ENCODE assay signal across 8 cellular contexts in genomic region chr9:6681147-6681956, GRCh38. TPM values are rescaled to one million over a fixed set of nuclear protein-coding genes. Genes with fewer than 3 reads are reported as not detected.
DNase-seq lines count a peak whose midpoint lies in the region; ATAC-seq and TF ChIP-seq lines count a peak whose summit lies in the region.

No MANE protein-coding gene starts in this region.

- WGBS in adipose tissue, 3 donors = 0% methylated on average over 71 to 72 of the region's 72 CpGs
- 0% methylated on average over 55 to 72 of the region's 72 CpGs for WGBS in heart left ventricle, 4 donors
- 0 to 1% methylated on average over 47 to 72 of the region's 72 CpGs for WGBS in upper lobe of left lung, 2 donors

- H3K36me3 ChIP-seq in heart left ventricle (no peaks in the 10 kb centered on the region), upper lobe of left lung (no peaks in the 10 kb centered on the region)

- DNase-seq in GM12864 (ENCODE audit: low read depth) = peak; percentile 96
- DNase-seq in NCI-H1417 (lab: John Stamatoyannopoulos, UW) = peak; percentile 94 to 96 (median 94)
- DNase-seq in SW 1271 (lab: John Stamatoyannopoulos, UW) = peak; percentile 32 to 80
- DNase-seq in heart left ventricle = peak; percentile 96 to 99 (median 98)
- DNase-seq in posterior cingulate gyrus = peak; percentile 92 to 99 (median 96)
- peak; percentile 98 for DNase-seq in upper lobe of left lung

- peak overlapping the region; percentile 70 for H3K27ac ChIP-seq in adipose tissue (ENCODE audit: low read depth, low read length)
- peak overlapping the region; percentile 77 to 100 (median 95) for H3K27ac ChIP-seq in heart left ventricle
- peak overlapping the region; percentile 94 to 95 (median 94) for H3K27ac ChIP-seq in upper lobe of left lung

- peaks cover 0 to 29% (median 10%) of the 10 kb centered on the region in 12 donors for H3K4me1 ChIP-seq in heart left ventricle
- H3K4me1 ChIP-seq in upper lobe of left lung = peaks cover 7 to 18% (median 12%) of the 10 kb centered on the region in 4 donors

- H3K27me3 ChIP-seq in heart left ventricle (no peaks in the 10 kb centered on the region), upper lobe of left lung (no peaks in the 10 kb centered on the region)

- TF ChIP-seq POLR2A in heart left ventricle (IDR thresholded peaks at IDR 0.05) (peak in 1 of 2 donors; percentile 69), upper lobe of left lung (IDR thresholded peaks at IDR 0.05) (peak in 3 of 4 donors; percentile 57 to 89 (median 69))

- H3K9me3 ChIP-seq in heart left ventricle (no peaks in the 10 kb centered on the region), upper lobe of left lung (no peaks in the 10 kb centered on the region)

- TF ChIP-seq CTCF in GM12864 (IDR thresholded peaks at IDR 0.05; ENCODE audit: low read depth, low read length, missing control alignments) = peak; percentile 11
- peak in 1 of 12 donors; percentile 6 for TF ChIP-seq CTCF in heart left ventricle (IDR thresholded peaks at IDR 0.05)
- no peak for TF ChIP-seq CTCF in upper lobe of left lung (IDR thresholded peaks at IDR 0.05)

- H3K4me3 ChIP-seq in GM12864 (ENCODE audit: low read depth, low read length) = peak overlapping the region; percentile 94
- peak overlapping the region; percentile 41 to 81 (median 66) for H3K4me3 ChIP-seq in heart left ventricle
- peak overlapping the region; percentile 45 to 72 (median 63) for H3K4me3 ChIP-seq in upper lobe of left lung

- intact Hi-C loops in heart left ventricle (cut with DNase I) = loop anchor here in 5 of 10 donors (1.0 to 10.0 kb wide), 7 partner anchors 23 to 1054 kb away; partner anchors contain the start of genes KDM4C (in 4 of the 5), UHRF2 (in 3 of the 5) and RIC1 (in 2 of the 5)
- intact Hi-C loops in posterior cingulate gyrus (cut with DNase I) = loop anchor here (2.0 to 5.0 kb wide), 2 partner anchors 23 to 76 kb away; partner anchors contain the start of gene KDM4C

- ATAC-seq in HG02759 (IDR thresholded peaks at IDR 0.05; ENCODE audit: unreplicated experiment) (peak; percentile 77), heart left ventricle (peak; percentile 98 to 99 (median 99)), upper lobe of left lung (ENCODE audit: low FRiP score in 2 of 2) (peak; percentile 98 to 99)

- TF ChIP-seq EP300 in upper lobe of left lung (IDR thresholded peaks at IDR 0.05) = peak in 1 of 4 donors; percentile 37

RNA-seq across cellular contexts. Expression of gene GLDC, which starts 35.8 kb away (rescaled TPM):
- under 1 TPM; 0.07 to 0.45 (median 0.12) TPM for polyA plus RNA-seq in adipose tissue
- total RNA-seq in heart left ventricle = under 1 TPM in 1 of 9 donors, not detected in 8; 0.53 TPM
- under 1 TPM in 1 of 2 donors, not detected in 1; 0.26 TPM for polyA plus RNA-seq in heart left ventricle
- total RNA-seq in upper lobe of left lung = 1 to 10 TPM in 2 of 6 donors, under 1 TPM in 2, not detected in 2; 0.60 to 3.1 (median 1.1) TPM

Comparison
In these comparisons a context has a peak if more than half of its experiments do, and no peak if none do; other contexts are left out.
1. Peak in every context shown above with its lines: DNase-seq, ATAC-seq, H3K4me3 ChIP-seq and H3K27ac ChIP-seq.